ENCODE assay signal across 8 cellular contexts in genomic region chr9:113350338-113350672, GRCh38. TPM values are rescaled to one million over a fixed set of nuclear protein-coding genes. Genes with fewer than 3 reads are reported as not detected.
DNase-seq lines count a peak whose midpoint lies in the region; ATAC-seq and TF ChIP-seq lines count a peak whose summit lies in the region.

No MANE protein-coding gene starts in this region.

- no peaks in the 10 kb centered on the region for H4K20me1 ChIP-seq in DOHH2 (ENCODE audit: control insufficient read depth, insufficient read depth, low read depth, low read length)

- H3K9me3 ChIP-seq in DOHH2 (ENCODE audit: control insufficient read depth, insufficient read depth, low read length) = no peaks in the 10 kb centered on the region

- in situ Hi-C loops in brain microvascular endothelial cell (cut with HindIII; ENCODE audit: low pct_ligation_motif_present, low sequenced_read_pairs) = no loop called here

- peaks cover 18% of the 10 kb centered on the region for H3K4me1 Mint-ChIP-seq in central memory CD8-positive, alpha-beta T cell
- peaks cover 8% of the 10 kb centered on the region for H3K4me1 Mint-ChIP-seq in neural crest cell

- H3K4me2 ChIP-seq in DOHH2 (ENCODE audit: low read length) = peak overlapping the region; percentile 69

- POLR2A ChIA-PET in RWPE1 (lab: Yijun Ruan, JAX; ENCODE audit: low non-redundant PET) = no interaction called here

- TF ChIP-seq CTCF in DOHH2 (IDR thresholded peaks at IDR 0.05; ENCODE audit: low read depth, low read length, poor library complexity, severe bottlenecking) = no peak
- TF ChIP-seq CTCF in neural crest cell (conservative IDR thresholded peaks at IDR 0.05) = no peak
- TF ChIP-seq CTCF in brain microvascular endothelial cell (IDR thresholded peaks at IDR 0.05; ENCODE audit: low read depth, low read length, missing control alignments) = no peak
- TF ChIP-seq CTCF in RWPE1 (conservative IDR thresholded peaks at IDR 0.05; ENCODE audit: low read depth) = no peak

- DNase-seq in central memory CD8-positive, alpha-beta T cell (ENCODE audit: low spot score in 2 of 2) = no peak
- no peak for DNase-seq in neural crest cell (ENCODE audit: low read depth, low spot score)
- no peak for DNase-seq in brain microvascular endothelial cell
- no peak for DNase-seq in NCI-H2196 (lab: John Stamatoyannopoulos, UW; ENCODE audit: unreplicated experiment)
- no peak for DNase-seq in RWPE1 (ENCODE audit: low spot score)

- CTCF ChIA-PET in RWPE1 (lab: Yijun Ruan, JAX) = interaction anchor here (0.6 to 1.3 kb wide), 2 partner anchors 10 to 1911 kb away, joined by 3 read pairs; partner anchors contain the start of gene WDR31

- H3K4me3 ChIP-seq in DOHH2 (ENCODE audit: low read length) (peak overlapping the region; percentile 70), brain microvascular endothelial cell (ENCODE audit: low read depth, low read length) (no peak overlapping the region)

- H3K4me1 ChIP-seq in DOHH2 (ENCODE audit: control insufficient read depth, low read length) = peaks cover 20% of the 10 kb centered on the region

- H3K27ac ChIP-seq in DOHH2 (ENCODE audit: low read depth, low read length) (no peak overlapping the region), brain microvascular endothelial cell (no peak overlapping the region), RWPE1 (no peak overlapping the region)

- no peaks in the 10 kb centered on the region for H3K9me3 Mint-ChIP-seq in central memory CD8-positive, alpha-beta T cell
- no peaks in the 10 kb centered on the region for H3K9me3 Mint-ChIP-seq in neural crest cell

- H3K36me3 Mint-ChIP-seq in central memory CD8-positive, alpha-beta T cell (ENCODE audit: insufficient read depth) = peaks cover 5% of the 10 kb centered on the region
- no peaks in the 10 kb centered on the region for H3K36me3 Mint-ChIP-seq in neural crest cell (ENCODE audit: low read depth)

- H3K36me3 ChIP-seq in DOHH2 (ENCODE audit: control insufficient read depth, low read length) = no peaks in the 10 kb centered on the region
- H3K36me3 ChIP-seq in brain microvascular endothelial cell (replicated peaks) = no peaks in the 10 kb centered on the region

- peaks cover 46% of the 10 kb centered on the region for H3K27me3 ChIP-seq in DOHH2 (ENCODE audit: control insufficient read depth, low read length)
- H3K27me3 ChIP-seq in brain microvascular endothelial cell (replicated peaks) = peaks cover 42% of the 10 kb centered on the region

- H3K9me2 ChIP-seq in DOHH2 (replicated peaks; ENCODE audit: control insufficient read depth, low read length) = no peaks in the 10 kb centered on the region

- no peak overlapping the region for H3K27ac Mint-ChIP-seq in central memory CD8-positive, alpha-beta T cell (ENCODE audit: low read depth)
- no peak overlapping the region for H3K27ac Mint-ChIP-seq in neural crest cell (ENCODE audit: unreplicated experiment)

- no peaks in the 10 kb centered on the region for H3K79me2 ChIP-seq in DOHH2 (ENCODE audit: control insufficient read depth, low read length)

- H3F3A ChIP-seq in DOHH2 (ENCODE audit: control insufficient read depth, insufficient read depth) = peaks cover 2% of the 10 kb centered on the region; the same call in 1 of the 2 replicates

- peak overlapping the region; percentile 82 for H3K4me3 Mint-ChIP-seq in central memory CD8-positive, alpha-beta T cell
- H3K4me3 Mint-ChIP-seq in neural crest cell = peak overlapping the region; percentile 16

- ATAC-seq in HG02759 (IDR thresholded peaks at IDR 0.05; ENCODE audit: unreplicated experiment) (peak; percentile 7), GM18511 (IDR thresholded peaks at IDR 0.05; ENCODE audit: unreplicated experiment) (no peak)
- ATAC-seq in central memory CD8-positive, alpha-beta T cell (replicated peaks; ENCODE audit: extremely low read depth, poor library complexity, severe bottlenecking) = peak; percentile 11

- H3K27me3 Mint-ChIP-seq in central memory CD8-positive, alpha-beta T cell = peaks cover 42% of the 10 kb centered on the region
- H3K27me3 Mint-ChIP-seq in neural crest cell (ENCODE audit: low read depth) = peaks cover 81% of the 10 kb centered on the region

RNA-seq across cellular contexts. Expression of gene BSPRY, which starts 1.0 kb away (rescaled TPM):
- total RNA-seq in neural crest cell = not detected in 2 replicates

RNA-seq across cellular contexts. Expression of gene WDR31, which starts 10.2 kb away (rescaled TPM):
- total RNA-seq in neural crest cell = 3.5 and 3.6 TPM in 2 replicates

RNA-seq across cellular contexts. Expression of gene HDHD3, which starts 26.5 kb away (rescaled TPM):
- 12.7 and 13.4 TPM in 2 replicates for total RNA-seq in neural crest cell

RNA-seq across cellular contexts. Expression of gene RNF183, which starts 47.1 kb away (rescaled TPM):
- total RNA-seq in neural crest cell = not detected in 2 replicates

RNA-seq across cellular contexts. Expression of gene ALAD, which starts 50.8 kb away (rescaled TPM):
- 23.2 and 23.7 TPM in 2 replicates for total RNA-seq in neural crest cell
